Comparison of ENCODE assay signal across 8 cellular contexts in genomic region chr2:200962821-200963128, GRCh38. TPM values are rescaled to one million over a fixed set of nuclear protein-coding genes. Genes with fewer than 3 reads are reported as not detected.
DNase-seq lines count a peak whose midpoint lies in the region; ATAC-seq and TF ChIP-seq lines count a peak whose summit lies in the region.

No MANE protein-coding gene starts in this region.

- H3K4me1 ChIP-seq in CD4-positive, CD25-positive, alpha-beta regulatory T cell (ENCODE audit: control insufficient read depth, insufficient read depth, low read length, poor library complexity, severe bottlenecking): peaks cover 49% of the 10 kb centered on the region
- H3K4me1 ChIP-seq in breast epithelium (peaks cover 0 to 5% of the 10 kb centered on the region in 2 donors), lower lobe of right lung (peaks cover 34% of the 10 kb centered on the region), upper lobe of right lung (peaks cover 29% of the 10 kb centered on the region)

- TF ChIP-seq CTCF in breast epithelium (IDR thresholded peaks at IDR 0.05) (no peak), lower lobe of right lung (IDR thresholded peaks at IDR 0.05) (no peak), upper lobe of right lung (IDR thresholded peaks at IDR 0.05) (no peak)

- H3K27ac ChIP-seq in CD4-positive, CD25-positive, alpha-beta regulatory T cell (ENCODE audit: insufficient read depth, low read length, poor library complexity, severe bottlenecking): peak overlapping the region; percentile 92
- H3K27ac ChIP-seq in breast epithelium (peak overlapping the region; percentile 91 to 94), lower lobe of right lung (peak overlapping the region; percentile 93), upper lobe of right lung (peak overlapping the region; percentile 88)

- H3K4me1 Mint-ChIP-seq in CD4-positive, CD25-positive, alpha-beta regulatory T cell: peaks cover 43 to 78% (median 56%) of the 10 kb centered on the region in 4 donors

- H3K27ac Mint-ChIP-seq in CD4-positive, CD25-positive, alpha-beta regulatory T cell: peak overlapping the region; percentile 99 to 100 (median 100)

- H3K27me3 ChIP-seq in CD4-positive, CD25-positive, alpha-beta regulatory T cell (ENCODE audit: control insufficient read depth, insufficient read depth, low read length): no peaks in the 10 kb centered on the region
- H3K27me3 ChIP-seq in breast epithelium (no peaks in the 10 kb centered on the region), lower lobe of right lung (ENCODE audit: low read depth) (no peaks in the 10 kb centered on the region), upper lobe of right lung (no peaks in the 10 kb centered on the region)

- peaks cover 12% of the 10 kb centered on the region for H3K36me3 Mint-ChIP-seq in CD4-positive, CD25-positive, alpha-beta regulatory T cell

- peak overlapping the region; percentile 96 to 99 (median 98) for H3K4me3 Mint-ChIP-seq in CD4-positive, CD25-positive, alpha-beta regulatory T cell

- intact Hi-C loops in breast epithelium (cut with DNase I; ENCODE audit: low total_unique reads): no loop called here
- intact Hi-C loops in lower lobe of right lung (cut with DNase I): no loop called here
- intact Hi-C loops in upper lobe of right lung (cut with DNase I): no loop called here
- intact Hi-C loops in sciatic nerve (cut with DNase I): no loop called here

- peak; percentile 0 to 1 for ATAC-seq in CD4-positive, CD25-positive, alpha-beta regulatory T cell (ENCODE audit: low read depth in 2 of 2)
- peak; percentile 5 for ATAC-seq in GM19455 (IDR thresholded peaks at IDR 0.05; ENCODE audit: unreplicated experiment)
- ATAC-seq in HG03571 (IDR thresholded peaks at IDR 0.05; ENCODE audit: unreplicated experiment): peak; percentile 16
- no peak for ATAC-seq in lower lobe of right lung
- ATAC-seq in upper lobe of right lung: no peak
- no peak for ATAC-seq in sciatic nerve

- H3K4me3 ChIP-seq in CD4-positive, CD25-positive, alpha-beta regulatory T cell (ENCODE audit: low read depth, low read length): peak overlapping the region; percentile 89
- peak overlapping the region; percentile 88 to 91 (median 89) for H3K4me3 ChIP-seq in breast epithelium
- H3K4me3 ChIP-seq in lower lobe of right lung: peak overlapping the region; percentile 94
- H3K4me3 ChIP-seq in upper lobe of right lung: peak overlapping the region; percentile 86

- TF ChIP-seq POLR2A in breast epithelium (IDR thresholded peaks at IDR 0.05): no peak

- no peaks in the 10 kb centered on the region for H3K9me3 ChIP-seq in CD4-positive, CD25-positive, alpha-beta regulatory T cell (ENCODE audit: control insufficient read depth in 2 of 2, low read length in 2 of 2)
- H3K9me3 ChIP-seq in breast epithelium (no peaks in the 10 kb centered on the region), lower lobe of right lung (no peaks in the 10 kb centered on the region), upper lobe of right lung (no peaks in the 10 kb centered on the region)

- H3K9me3 Mint-ChIP-seq in CD4-positive, CD25-positive, alpha-beta regulatory T cell: no peaks in the 10 kb centered on the region

- H3K27me3 Mint-ChIP-seq in CD4-positive, CD25-positive, alpha-beta regulatory T cell: no peaks in the 10 kb centered on the region

- DNase-seq in CD4-positive, CD25-positive, alpha-beta regulatory T cell: no peak
- no peak for DNase-seq in breast epithelium (ENCODE audit: low spot score in 2 of 2)
- DNase-seq in lower lobe of right lung: no peak
- no peak for DNase-seq in upper lobe of right lung
- no peak for DNase-seq in sciatic nerve (ENCODE audit: low spot score)
- DNase-seq in H4 (ENCODE audit: low spot score): no peak

- peaks cover 12% of the 10 kb centered on the region for H3K36me3 ChIP-seq in CD4-positive, CD25-positive, alpha-beta regulatory T cell (ENCODE audit: control insufficient read depth, insufficient read depth, low read length)
- no peaks in the 10 kb centered on the region for H3K36me3 ChIP-seq in breast epithelium
- H3K36me3 ChIP-seq in lower lobe of right lung: peaks cover 11% of the 10 kb centered on the region
- H3K36me3 ChIP-seq in upper lobe of right lung: peaks cover 1% of the 10 kb centered on the region

RNA-seq across cellular contexts. Expression of gene ORC2, which starts 0.7 kb away (rescaled TPM):
- 32.7 TPM for total RNA-seq in CD4-positive, CD25-positive, alpha-beta regulatory T cell
- 10 to 100 TPM in 2 of 4 donors, 1 to 10 TPM in 2; 8.4 to 14.3 (median 11.9) TPM for polyA plus RNA-seq in CD4-positive, CD25-positive, alpha-beta regulatory T cell
- 10 to 100 TPM; 11.8 to 33.1 (median 23.3) TPM for total RNA-seq in breast epithelium
- total RNA-seq in lower lobe of right lung: 28.6 TPM
- 27.4 TPM for total RNA-seq in upper lobe of right lung
- 36.2 TPM for total RNA-seq in sciatic nerve
- total RNA-seq in H4 (2014; rRNA removed; shearing (Covaris generic)): 12.2 and 16.3 TPM in 2 replicates

Comparison
In these comparisons a context has a peak if more than half of its experiments do, and no peak if none do; other contexts are left out.
1. ATAC-seq: peak in CD4-positive, CD25-positive, alpha-beta regulatory T cell (2 of 2), GM19455 (single experiment) and HG03571 (single experiment); none in lower lobe of right lung (0 of 2), upper lobe of right lung (single experiment) and sciatic nerve (single experiment).
2. Peak in every context shown above with its lines, with median percentiles within 50 percentile points of each other: H3K27ac ChIP-seq and H3K4me3 ChIP-seq.